Comparison of ENCODE assay signal across 9 cellular contexts in the genomic region with DNA sequence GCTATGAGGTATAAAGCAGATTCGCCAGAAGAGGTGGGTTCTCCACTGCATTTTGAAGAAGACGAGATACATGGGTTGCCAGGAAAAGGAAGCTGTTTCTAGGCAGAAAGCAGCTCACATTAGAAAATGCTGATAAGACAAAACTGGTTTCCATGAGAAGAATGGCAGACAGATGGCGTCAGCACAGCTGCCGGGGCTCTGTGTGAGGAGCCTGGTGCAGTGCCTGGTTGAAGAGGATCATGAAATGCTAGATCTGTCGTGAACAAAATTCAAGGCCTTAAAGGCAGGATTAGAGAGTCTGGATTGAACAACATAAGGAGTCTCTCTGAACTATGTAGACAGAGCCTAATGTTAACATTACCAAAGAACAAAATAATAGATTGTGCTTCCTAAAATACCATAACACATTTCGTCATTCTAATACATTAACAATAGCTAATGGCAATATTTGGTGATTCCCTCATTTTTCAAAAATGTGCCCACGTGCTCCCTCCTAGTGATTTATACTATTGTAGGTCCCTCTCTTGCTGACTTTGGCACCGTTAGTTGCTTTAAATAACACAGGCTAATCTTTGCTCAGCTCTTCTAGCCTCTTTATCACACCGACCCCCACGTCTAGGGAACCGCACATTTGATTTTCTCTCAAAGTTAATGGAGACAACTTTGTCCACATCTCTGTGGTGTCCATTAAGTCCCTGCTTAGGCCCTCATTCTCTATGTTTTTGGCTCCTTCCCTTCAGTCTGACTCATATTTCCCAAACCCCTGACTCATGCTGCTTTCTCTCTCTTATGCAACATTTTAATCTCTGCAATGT. TPM values are rescaled to one million over a fixed set of nuclear protein-coding genes. Genes with fewer than 3 reads are reported as not detected.
DNase-seq lines count a peak whose midpoint lies in the region; ATAC-seq and TF ChIP-seq lines count a peak whose summit lies in the region.
"Had no signal": no experiment of that assay in that cellular context is flagged by ENCODE, and none has a peak within 500 bp of the region (broad histone marks: within the 10 kb centered on the region; RNA-seq: fewer than 3 reads in every experiment).

No MANE protein-coding gene starts in this region.

- no peak for ATAC-seq in HG03521 (IDR thresholded peaks at IDR 0.05; ENCODE audit: unreplicated experiment)
- no peak for ATAC-seq in GM21723 (IDR thresholded peaks at IDR 0.05; ENCODE audit: unreplicated experiment)
- ATAC-seq: activated naive CD8-positive, alpha-beta T cell treated with anti-CD3 and anti-CD28 coated beads, Interleukin-2, amount 50 U/mL, for 24 hours had no signal

- H3K27ac ChIP-seq in RWPE1, result peak overlapping the region; percentile 68

- DNase-seq in GM03348 (ENCODE audit: low spot score), result peak; percentile 60
- DNase-seq in RWPE1 (ENCODE audit: low spot score), result peak; percentile 65
- peak; percentile 96 for DNase-seq in fibroblast of villous mesenchyme (ENCODE audit: low read depth)
- peak; percentile 91 for DNase-seq in renal cortical epithelial cell (ENCODE audit: low read depth)
- no peak for DNase-seq in effector CD8-positive, alpha-beta T cell (lab: John Stamatoyannopoulos, UW)
- no peak for DNase-seq in NCI-H146 treated with DMSO at 0.1 percent for 48 hours (lab: John Stamatoyannopoulos, UW; ENCODE audit: unreplicated experiment)
- DNase-seq: activated naive CD8-positive, alpha-beta T cell treated with anti-CD3 and anti-CD28 coated beads, Interleukin-2, amount 50 U/mL, for 24 hours had no signal

- TF ChIP-seq CTCF in RWPE1 (conservative IDR thresholded peaks at IDR 0.05; ENCODE audit: low read depth), result no peak
- TF ChIP-seq CTCF in fibroblast of villous mesenchyme (IDR thresholded peaks at IDR 0.05; ENCODE audit: insufficient read depth, low read depth, low read length), result no peak

- POLR2A ChIA-PET in RWPE1 (lab: Yijun Ruan, JAX; ENCODE audit: low non-redundant PET), result no interaction called here

- no peak overlapping the region for H3K4me3 ChIP-seq in fibroblast of villous mesenchyme (ENCODE audit: low read depth, low read length)

- CTCF ChIA-PET in RWPE1 (lab: Yijun Ruan, JAX), result interaction anchor here (0.6 kb wide), 1 partner anchor 31 kb away, joined by 4 read pairs; no protein-coding TSS in a partner anchor

RNA-seq across cellular contexts. Expression of gene EFEMP1, which starts 38.2 kb away (rescaled TPM):
- total RNA-seq in fibroblast of villous mesenchyme (22.9 and 65.1 TPM in 2 replicates), renal cortical epithelial cell (155 and 330 TPM in 2 replicates)

Comparison
In these comparisons a context has a peak if more than half of its experiments do, and no peak if none do; other contexts are left out.
1. DNase-seq: peak in GM03348 (single experiment), RWPE1 (single experiment), fibroblast of villous mesenchyme (single experiment) and renal cortical epithelial cell (single experiment); none in effector CD8-positive, alpha-beta T cell (single experiment) and NCI-H146 treated with DMSO at 0.1 percent for 48 hours (single experiment).